In the genomic region with DNA sequence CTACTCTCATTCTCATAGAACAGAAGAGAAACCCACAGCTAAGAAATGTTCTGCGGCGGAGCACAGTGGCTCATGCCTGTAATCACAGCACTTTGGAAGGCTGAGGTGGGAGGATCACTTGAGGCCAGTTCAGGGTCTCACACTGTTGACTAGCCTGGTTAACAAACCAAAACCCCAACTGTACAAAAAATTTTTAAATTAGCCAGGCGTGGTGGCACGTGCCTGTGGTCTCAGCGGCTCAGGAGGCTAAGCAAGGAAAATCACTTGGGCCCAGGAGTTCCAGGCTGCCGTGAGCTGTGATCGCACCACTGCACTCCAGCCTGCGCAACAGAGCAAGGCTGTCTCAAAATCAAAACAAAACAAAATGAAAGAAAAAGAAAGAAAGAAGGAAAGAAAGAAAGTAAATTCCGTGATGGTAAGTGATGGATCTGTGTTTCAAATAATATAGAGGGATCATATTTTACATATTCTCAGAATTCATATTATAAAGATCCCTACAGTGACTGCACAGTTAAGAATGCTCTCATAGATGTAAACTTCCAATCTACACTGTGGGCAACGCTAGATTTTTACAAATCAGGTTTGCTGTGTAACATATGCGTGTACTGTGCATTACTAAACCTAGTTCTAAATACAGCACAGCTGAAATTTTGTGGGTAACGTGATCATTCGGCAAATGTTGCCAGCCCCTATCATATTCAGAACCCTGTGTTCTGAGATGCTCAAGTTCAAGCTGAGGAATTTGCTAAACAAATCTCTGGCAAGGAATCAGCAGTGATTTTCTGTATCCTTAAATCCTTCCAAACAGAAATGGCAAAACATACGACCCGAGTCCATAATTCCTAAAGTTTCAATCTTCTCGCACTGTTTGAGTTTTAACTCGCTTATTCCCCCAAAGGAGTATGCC, we compare ENCODE assay signal across 8 cellular contexts. TPM values are rescaled to one million over a fixed set of nuclear protein-coding genes. Genes with fewer than 3 reads are reported as not detected.
DNase-seq lines count a peak whose midpoint lies in the region; ATAC-seq and TF ChIP-seq lines count a peak whose summit lies in the region.

No MANE protein-coding gene starts in this region.

- H3K9me3 ChIP-seq in breast epithelium: no peaks in the 10 kb centered on the region
- H3K9me3 ChIP-seq in mucosa of stomach (ENCODE audit: control insufficient read depth, low read length): no peaks in the 10 kb centered on the region

- H3K4me3 ChIP-seq in GM12864 (ENCODE audit: low read depth, low read length) (peak overlapping the region; percentile 93), breast epithelium (peak overlapping the region; percentile 81 to 94 (median 89)), mucosa of stomach (ENCODE audit: low read length) (peak overlapping the region; percentile 54)

- H3K4me1 ChIP-seq in breast epithelium (peaks cover 3 to 12% of the 10 kb centered on the region in 2 donors), mucosa of stomach (ENCODE audit: control insufficient read depth, insufficient read depth, low read length) (peaks cover 16% of the 10 kb centered on the region)

- peak overlapping the region; percentile 70 to 83 for H3K27ac ChIP-seq in breast epithelium

- no peak for TF ChIP-seq POLR2A in breast epithelium (IDR thresholded peaks at IDR 0.05)

- intact Hi-C loops in breast epithelium (cut with DNase I; ENCODE audit: low total_unique reads): no loop called here

- H3K36me3 ChIP-seq in breast epithelium (no peaks in the 10 kb centered on the region), mucosa of stomach (ENCODE audit: control insufficient read depth, insufficient read depth, low read length) (no peaks in the 10 kb centered on the region)

- ATAC-seq in HG03196 (IDR thresholded peaks at IDR 0.05; ENCODE audit: unreplicated experiment): peak; percentile 27

- no peak for TF ChIP-seq CTCF in GM12864 (IDR thresholded peaks at IDR 0.05; ENCODE audit: low read depth, low read length, missing control alignments)
- TF ChIP-seq CTCF in breast epithelium (IDR thresholded peaks at IDR 0.05): no peak

- DNase-seq in GM12864 (ENCODE audit: low read depth) (peak; percentile 53), breast epithelium (ENCODE audit: low spot score in 2 of 2) (no peak), D341Med (ENCODE audit: low spot score) (no peak), ACHN (no peak), hepatic stellate cell (ENCODE audit: low spot score) (no peak)
- no peak for DNase-seq in stimulated activated CD4-positive, alpha-beta T cell treated with anti-CD3 and anti-CD28 coated beads, Interleukin-1b, Interleukin-23, amount 100 ng/mL, for 48 hours

- in situ Hi-C loops in ACHN (cut with HindIII; ENCODE audit: low pct_ligation_motif_present, low pct_unique_long_range_greater_than_20kb, low sequenced_read_pairs): no loop called here

- H3K27me3 ChIP-seq in breast epithelium (no peaks in the 10 kb centered on the region), mucosa of stomach (ENCODE audit: control insufficient read depth, insufficient read depth, low read length) (peaks cover 10% of the 10 kb centered on the region)

- peak overlapping the region; percentile 59 for H3K9ac ChIP-seq in mucosa of stomach (ENCODE audit: low read length)

RNA-seq across cellular contexts. Expression of gene RAB12, which starts 1.2 kb away (rescaled TPM):
- total RNA-seq in breast epithelium: 10 to 100 TPM; 46.5 to 64.0 (median 55.0) TPM
